Comparison of ENCODE assay signal across 8 cellular contexts in genomic region chr2:25362564-25363145, GRCh38. TPM values are rescaled to one million over a fixed set of nuclear protein-coding genes. Genes with fewer than 3 reads are reported as not detected.
DNase-seq lines count a peak whose midpoint lies in the region; ATAC-seq and TF ChIP-seq lines count a peak whose summit lies in the region.

No MANE protein-coding gene starts in this region.

- H3K27ac ChIP-seq in CD8-positive, alpha-beta T cell (ENCODE audit: low read depth, low read length) = peak overlapping the region; percentile 49
- peak overlapping the region; percentile 66 to 79 (median 72) for H3K27ac ChIP-seq in transverse colon

- peak in 6 of 7 experiments; percentile 42 to 77 (median 58) for DNase-seq in CD8-positive, alpha-beta T cell
- peak; percentile 43 for DNase-seq in effector CD4-positive, alpha-beta T cell
- peak; percentile 88 for DNase-seq in natural killer cell treated with Interleukin-12 subunit alpha and Interleukin-12 subunit beta and Interleukin-15 and Interleukin-18, amount 100 ng/mL, for 72 hours (ENCODE audit: low spot score)
- peak; percentile 71 for DNase-seq in transverse colon
- DNase-seq in NCI-H524 treated with DMSO at 0.1 percent for 48 hours (lab: John Stamatoyannopoulos, UW) = no peak

- peak overlapping the region; percentile 65 for H3K4me3 ChIP-seq in CD8-positive, alpha-beta T cell (ENCODE audit: low read depth, low read length)
- peak overlapping the region; percentile 8 to 48 (median 28) for H3K4me3 ChIP-seq in transverse colon

- in situ Hi-C loops in transverse colon (cut with MboI; ENCODE audit: low pct_ligation_motif_present in 1 of 4, low pct_unique_long_range_greater_than_20kb in 1 of 4, low sequenced_read_pairs in 3 of 4) = loop anchor here in 2 of 4 donors (25.0 kb wide), 1 partner anchor 150 kb away; no protein-coding TSS in a partner anchor

- intact Hi-C loops in CD8-positive, alpha-beta T cell (cut with DNase I, micrococcal nuclease) = loop anchor here (1.0 to 5.0 kb wide), 7 partner anchors 14 to 390 kb away; partner anchors contain the start of genes DNAJC27 (in 1 of the 2) and DTNB (in 1 of the 2)
- intact Hi-C loops in transverse colon (cut with DNase I; ENCODE audit: low total_unique reads) = loop anchor here (10.0 kb wide), 1 partner anchor 162 kb away; no protein-coding TSS in a partner anchor

- peak overlapping the region; percentile 89 for H3K4me3 Mint-ChIP-seq in CD8-positive, alpha-beta T cell
- H3K4me3 Mint-ChIP-seq in natural killer cell treated with Interleukin-12 subunit alpha and Interleukin-12 subunit beta and Interleukin-15 and Interleukin-18, amount 100 ng/mL, for 72 hours = peak overlapping the region; percentile 90

- TF ChIP-seq POLR2A in transverse colon (IDR thresholded peaks at IDR 0.05) = no peak

- H3K9me3 Mint-ChIP-seq in CD8-positive, alpha-beta T cell = no peaks in the 10 kb centered on the region
- no peaks in the 10 kb centered on the region for H3K9me3 Mint-ChIP-seq in natural killer cell treated with Interleukin-12 subunit alpha and Interleukin-12 subunit beta and Interleukin-15 and Interleukin-18, amount 100 ng/mL, for 72 hours

- 0 to 27% methylated on average over 3 to 19 of the region's 19 CpGs for WGBS in transverse colon (ENCODE audit: low coverage in 1 of 2), 2 donors

- no peaks in the 10 kb centered on the region for H3K27me3 ChIP-seq in CD8-positive, alpha-beta T cell (ENCODE audit: insufficient read depth, low read length)
- no peaks in the 10 kb centered on the region for H3K27me3 ChIP-seq in transverse colon

- H3K27me3 Mint-ChIP-seq in CD8-positive, alpha-beta T cell (ENCODE audit: low read depth) = no peaks in the 10 kb centered on the region
- H3K27me3 Mint-ChIP-seq in natural killer cell treated with Interleukin-12 subunit alpha and Interleukin-12 subunit beta and Interleukin-15 and Interleukin-18, amount 100 ng/mL, for 72 hours = no peaks in the 10 kb centered on the region

- peak; percentile 57 for ATAC-seq in CD8-positive, alpha-beta T cell
- peak; percentile 58 for ATAC-seq in GM19467 (IDR thresholded peaks at IDR 0.05; ENCODE audit: unreplicated experiment)
- peak; percentile 74 for ATAC-seq in HG03571 (IDR thresholded peaks at IDR 0.05; ENCODE audit: unreplicated experiment)
- ATAC-seq in activated CD4-positive, CD25-positive, alpha-beta regulatory T cell treated with anti-CD3 and anti-CD28 coated beads, Interleukin-2, amount 50 U/mL, for 24 hours = peak; percentile 56 to 70
- ATAC-seq in natural killer cell treated with Interleukin-12 subunit alpha and Interleukin-12 subunit beta and Interleukin-15 and Interleukin-18, amount 100 ng/mL, for 72 hours = peak; percentile 81 to 86

- peak overlapping the region; percentile 94 for H3K27ac Mint-ChIP-seq in CD8-positive, alpha-beta T cell
- peak overlapping the region; percentile 88 to 90 for H3K27ac Mint-ChIP-seq in natural killer cell treated with Interleukin-12 subunit alpha and Interleukin-12 subunit beta and Interleukin-15 and Interleukin-18, amount 100 ng/mL, for 72 hours

- H3K9me3 ChIP-seq in CD8-positive, alpha-beta T cell (ENCODE audit: low read length) = no peaks in the 10 kb centered on the region
- no peaks in the 10 kb centered on the region for H3K9me3 ChIP-seq in transverse colon

- peaks cover 15% of the 10 kb centered on the region for H3K4me1 ChIP-seq in CD8-positive, alpha-beta T cell (ENCODE audit: insufficient read depth, low read length)
- H3K4me1 ChIP-seq in transverse colon = peaks cover 3 to 13% (median 10%) of the 10 kb centered on the region in 4 donors

- H3K4me1 Mint-ChIP-seq in CD8-positive, alpha-beta T cell (ENCODE audit: low read depth) = peaks cover 20% of the 10 kb centered on the region
- peaks cover 24 to 27% of the 10 kb centered on the region in 2 donors for H3K4me1 Mint-ChIP-seq in natural killer cell treated with Interleukin-12 subunit alpha and Interleukin-12 subunit beta and Interleukin-15 and Interleukin-18, amount 100 ng/mL, for 72 hours (ENCODE audit: low read depth in 2 of 2)

- no peak for TF ChIP-seq EP300 in transverse colon (IDR thresholded peaks at IDR 0.05; ENCODE audit: low read depth)

- no peak for TF ChIP-seq CTCF in CD8-positive, alpha-beta T cell (IDR thresholded peaks at IDR 0.05)
- TF ChIP-seq CTCF in transverse colon (IDR thresholded peaks at IDR 0.05) = no peak

- peaks cover 2% of the 10 kb centered on the region for H3K36me3 Mint-ChIP-seq in CD8-positive, alpha-beta T cell
- H3K36me3 Mint-ChIP-seq in natural killer cell treated with Interleukin-12 subunit alpha and Interleukin-12 subunit beta and Interleukin-15 and Interleukin-18, amount 100 ng/mL, for 72 hours = no peaks in the 10 kb centered on the region

- H3K36me3 ChIP-seq in CD8-positive, alpha-beta T cell (ENCODE audit: insufficient read depth, low read length) = no peaks in the 10 kb centered on the region
- H3K36me3 ChIP-seq in transverse colon = no peaks in the 10 kb centered on the region

- CTCF ChIA-PET in CD8-positive, alpha-beta T cell (lab: Charles Lee) = interaction anchor here (0.6 to 12.0 kb wide), 31 partner anchors 12 to 579 kb away, joined by 3 to 137 read pairs (median 5); partner anchors contain the start of gene DNMT3A

- POLR2A ChIA-PET in CD8-positive, alpha-beta T cell (lab: Charles Lee) = interaction anchor here (0.7 to 2.2 kb wide), 19 partner anchors 9 to 822 kb away, joined by 3 to 37 read pairs (median 4); no protein-coding TSS in a partner anchor

RNA-seq across cellular contexts. Expression of gene DNMT3A, which starts 20.9 kb away (rescaled TPM):
- total RNA-seq in CD8-positive, alpha-beta T cell = 10 to 100 TPM; 66.6 to 67.9 TPM
- 10 to 100 TPM in 1 of 2 donors, 1 to 10 TPM in 1; 8.9 to 32.2 TPM for total RNA-seq in natural killer cell treated with Interleukin-12 subunit alpha and Interleukin-12 subunit beta and Interleukin-15 and Interleukin-18, amount 100 ng/mL, for 72 hours
- total RNA-seq in transverse colon = 10 to 100 TPM; 16.1 to 33.7 (median 21.0) TPM
